Comparison of ENCODE assay signal across 9 cellular contexts in the genomic region with DNA sequence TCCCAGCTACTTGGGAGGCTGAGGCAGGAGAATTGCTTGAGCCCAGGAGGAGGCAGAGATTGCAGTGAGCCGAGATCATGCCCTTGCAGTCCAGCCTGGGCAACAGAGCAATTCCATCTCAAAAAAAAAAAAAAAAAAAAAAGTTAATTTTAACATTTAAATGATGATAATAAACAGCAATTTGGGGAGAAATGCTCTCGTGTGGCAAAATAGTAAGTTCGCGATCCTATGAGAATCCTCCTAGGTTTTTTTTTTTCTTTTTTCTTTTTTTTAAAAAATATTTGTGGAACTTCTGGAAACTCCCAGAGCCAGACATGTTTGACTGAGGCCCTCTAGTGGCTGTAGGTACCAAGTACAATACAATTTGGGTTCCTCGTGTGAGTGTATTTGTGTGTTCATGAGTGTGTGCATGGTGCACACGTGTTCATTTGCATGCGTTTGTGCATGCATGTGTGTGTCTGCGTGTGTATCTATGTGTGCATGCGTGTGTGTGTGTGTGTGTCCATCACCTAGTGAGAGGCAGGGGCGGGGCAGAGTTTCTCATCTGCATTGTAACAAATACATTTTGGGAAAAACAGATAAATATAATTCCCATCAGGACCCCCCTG. TPM values are rescaled to one million over a fixed set of nuclear protein-coding genes. Genes with fewer than 3 reads are reported as not detected.
DNase-seq lines count a peak whose midpoint lies in the region; ATAC-seq, FAIRE-seq and TF ChIP-seq lines count a peak whose summit lies in the region.
"Had no signal": no experiment of that assay in that cellular context is flagged by ENCODE, and none has a peak within 500 bp of the region (broad histone marks: within the 10 kb centered on the region; RNA-seq: fewer than 3 reads in every experiment).

No MANE protein-coding gene starts in this region.

- H3K4me2 ChIP-seq in fibroblast of lung (ENCODE audit: extremely low read depth, insufficient read depth, low read length) (no peak overlapping the region), neural cell (ENCODE audit: low read length) (no peak overlapping the region)

- no peak overlapping the region for H3K4me3 Mint-ChIP-seq in CD4-positive, CD25-positive, alpha-beta regulatory T cell
- no peak overlapping the region for H3K4me3 Mint-ChIP-seq in activated CD4-positive, alpha-beta memory T cell treated with anti-CD3 and anti-CD28 coated beads for 36 hours

- no peak overlapping the region for H3K9ac ChIP-seq in fibroblast of lung (ENCODE audit: insufficient read depth, low read length)
- no peak overlapping the region for H3K9ac ChIP-seq in neural cell (ENCODE audit: low read length)

- CTCF ChIA-PET in activated CD4-positive, alpha-beta memory T cell treated with anti-CD3 and anti-CD28 coated beads for 36 hours (lab: Charles Lee): interaction anchor here (0.6 to 3.6 kb wide), 10 partner anchors 11 to 384 kb away, joined by 3 to 15 read pairs (median 4); no protein-coding TSS in a partner anchor

- no peaks in the 10 kb centered on the region for H4K20me1 ChIP-seq in fibroblast of lung (ENCODE audit: control insufficient read depth, extremely low read depth, insufficient read depth, low read length)
- no peaks in the 10 kb centered on the region for H4K20me1 ChIP-seq in neural cell (ENCODE audit: insufficient read depth)

- peak; percentile 79 to 85 for TF ChIP-seq CTCF in fibroblast of lung (conservative IDR thresholded peaks at IDR 0.05 in 1 of 2, IDR thresholded peaks at IDR 0.05 in 1 of 2; ENCODE audit: low read depth in 1 of 2, low read length in 2 of 2)
- TF ChIP-seq CTCF in neural cell (IDR thresholded peaks at IDR 0.05; ENCODE audit: poor library complexity, severe bottlenecking): peak; percentile 87

- POLR2A ChIA-PET in activated CD4-positive, alpha-beta memory T cell treated with anti-CD3 and anti-CD28 coated beads for 36 hours (lab: Charles Lee): no interaction called here

- H3K4me1 ChIP-seq in CD4-positive, CD25-positive, alpha-beta regulatory T cell (ENCODE audit: control insufficient read depth, insufficient read depth, low read length, poor library complexity, severe bottlenecking): no peaks in the 10 kb centered on the region
- H3K4me1 ChIP-seq in fibroblast of lung (ENCODE audit: control insufficient read depth, extremely low read depth, insufficient read depth, low read length): no peaks in the 10 kb centered on the region

- H3K79me2 ChIP-seq in fibroblast of lung (ENCODE audit: control insufficient read depth, insufficient read depth, low read length): no peaks in the 10 kb centered on the region
- no peaks in the 10 kb centered on the region for H3K79me2 ChIP-seq in neural cell (replicated peaks; ENCODE audit: insufficient read depth, low read length)

- no peaks in the 10 kb centered on the region for H3K9me2 ChIP-seq in neural cell (ENCODE audit: insufficient read depth, low read length)

- H3F3A ChIP-seq in neural cell (ENCODE audit: insufficient read depth, low read length, poor library complexity, severe bottlenecking): no peaks in the 10 kb centered on the region

- peak; percentile 25 to 79 (median 57) for DNase-seq in CD4-positive, CD25-positive, alpha-beta regulatory T cell
- no peak for DNase-seq in GM19239 (ENCODE audit: insufficient read length, low spot score)
- DNase-seq in NCI-H2227 (lab: John Stamatoyannopoulos, UW; ENCODE audit: unreplicated experiment): peak; percentile 61
- peak; percentile 45 for DNase-seq in activated CD4-positive, alpha-beta memory T cell treated with anti-CD3 and anti-CD28 coated beads for 36 hours
- DNase-seq in fibroblast of lung (ENCODE audit: low read depth in 2 of 2): peak; percentile 61 to 82
- no peak for DNase-seq in NK-92 treated with Interleukin-12 subunit alpha and Interleukin-12 subunit beta, amount 100 ng/mL, for 24 hours (lab: John Stamatoyannopoulos, UW)

- H3K27me3 Mint-ChIP-seq in CD4-positive, CD25-positive, alpha-beta regulatory T cell: peaks cover 19% of the 10 kb centered on the region
- H3K27me3 Mint-ChIP-seq in activated CD4-positive, alpha-beta memory T cell treated with anti-CD3 and anti-CD28 coated beads for 36 hours: no peaks in the 10 kb centered on the region

- H3K36me3 ChIP-seq in CD4-positive, CD25-positive, alpha-beta regulatory T cell (ENCODE audit: control insufficient read depth, insufficient read depth, low read length): no peaks in the 10 kb centered on the region
- H3K36me3 ChIP-seq in fibroblast of lung (ENCODE audit: control insufficient read depth, insufficient read depth, low read length) (no peaks in the 10 kb centered on the region), neural cell (ENCODE audit: insufficient read depth, low read length) (no peaks in the 10 kb centered on the region)

- TF ChIP-seq EP300 in neural cell (conservative IDR thresholded peaks at IDR 0.05; ENCODE audit: poor library complexity, severe bottlenecking): no peak

- no peaks in the 10 kb centered on the region for H3K9me3 Mint-ChIP-seq in CD4-positive, CD25-positive, alpha-beta regulatory T cell
- no peaks in the 10 kb centered on the region for H3K9me3 Mint-ChIP-seq in activated CD4-positive, alpha-beta memory T cell treated with anti-CD3 and anti-CD28 coated beads for 36 hours

- peak; percentile 82 for TF ChIP-seq RAD21 in neural cell (conservative IDR thresholded peaks at IDR 0.05)

- H2AFZ ChIP-seq in fibroblast of lung (ENCODE audit: low read length) (no peak overlapping the region), neural cell (ENCODE audit: low read depth, low read length) (no peak overlapping the region)

- H3K9me3 ChIP-seq in CD4-positive, CD25-positive, alpha-beta regulatory T cell (ENCODE audit: control insufficient read depth in 2 of 2, low read length in 2 of 2): no peaks in the 10 kb centered on the region
- no peaks in the 10 kb centered on the region for H3K9me3 ChIP-seq in fibroblast of lung (ENCODE audit: control insufficient read depth, insufficient read depth, low read depth, low read length)
- no peaks in the 10 kb centered on the region for H3K9me3 ChIP-seq in neural cell (ENCODE audit: low read length)

- H3K4me3 ChIP-seq in CD4-positive, CD25-positive, alpha-beta regulatory T cell (ENCODE audit: low read depth, low read length): no peak overlapping the region
- no peak overlapping the region for H3K4me3 ChIP-seq in fibroblast of lung (replicated peaks in 1 of 4; ENCODE audit: control extremely low read depth in 1 of 4, insufficient read depth in 1 of 4, low read depth in 3 of 4, low read length in 4 of 4)
- H3K4me3 ChIP-seq in neural cell (ENCODE audit: low read length): no peak overlapping the region

- H3K27ac ChIP-seq in CD4-positive, CD25-positive, alpha-beta regulatory T cell (ENCODE audit: insufficient read depth, low read length, poor library complexity, severe bottlenecking): no peak overlapping the region
- H3K27ac ChIP-seq in fibroblast of lung (ENCODE audit: insufficient read depth, low read length) (no peak overlapping the region), neural cell (ENCODE audit: low read length) (no peak overlapping the region)

- FAIRE-seq in GM19239 (lab: Jason Lieb, UNC): peak; percentile 68

- ATAC-seq in CD4-positive, CD25-positive, alpha-beta regulatory T cell (ENCODE audit: low read depth in 2 of 2): peak; percentile 61 to 67
- no peak for ATAC-seq in HG03039 (IDR thresholded peaks at IDR 0.05; ENCODE audit: unreplicated experiment)

- no peaks in the 10 kb centered on the region for H3K27me3 ChIP-seq in CD4-positive, CD25-positive, alpha-beta regulatory T cell (ENCODE audit: control insufficient read depth, insufficient read depth, low read length)
- H3K27me3 ChIP-seq in fibroblast of lung (ENCODE audit: control insufficient read depth, insufficient read depth, low read length): no peaks in the 10 kb centered on the region
- H3K27me3 ChIP-seq in neural cell (ENCODE audit: insufficient read depth, low read depth, low read length): no peaks in the 10 kb centered on the region

- peaks cover 0 to 4% (median 4%) of the 10 kb centered on the region in 4 donors for H3K4me1 Mint-ChIP-seq in CD4-positive, CD25-positive, alpha-beta regulatory T cell
- peaks cover 10% of the 10 kb centered on the region for H3K4me1 Mint-ChIP-seq in activated CD4-positive, alpha-beta memory T cell treated with anti-CD3 and anti-CD28 coated beads for 36 hours (ENCODE audit: low read depth)

- H3K36me3 Mint-ChIP-seq in CD4-positive, CD25-positive, alpha-beta regulatory T cell: no peaks in the 10 kb centered on the region
- no peaks in the 10 kb centered on the region for H3K36me3 Mint-ChIP-seq in activated CD4-positive, alpha-beta memory T cell treated with anti-CD3 and anti-CD28 coated beads for 36 hours

- H3K27ac Mint-ChIP-seq in CD4-positive, CD25-positive, alpha-beta regulatory T cell: no peak overlapping the region
- H3K27ac Mint-ChIP-seq in activated CD4-positive, alpha-beta memory T cell treated with anti-CD3 and anti-CD28 coated beads for 36 hours: no peak overlapping the region

- intact Hi-C loops in activated CD4-positive, alpha-beta memory T cell treated with anti-CD3 and anti-CD28 coated beads for 36 hours (cut with micrococcal nuclease): loop anchor here (1.0 to 5.0 kb wide), 3 partner anchors 119 to 235 kb away; partner anchors contain the start of genes PLEKHJ1 and SF3A2

RNA-seq across cellular contexts. Expression of gene TMPRSS9, which starts 31.2 kb away (rescaled TPM):
- 0.17 TPM for total RNA-seq in CD4-positive, CD25-positive, alpha-beta regulatory T cell
- not detected for polyA plus RNA-seq in CD4-positive, CD25-positive, alpha-beta regulatory T cell
- total RNA-seq in activated CD4-positive, alpha-beta memory T cell treated with anti-CD3 and anti-CD28 coated beads for 36 hours: not detected
- total RNA-seq in fibroblast of lung: under 0.01 TPM in 1 of 2 replicates, not detected in the other
- polyA plus RNA-seq in fibroblast of lung: not detected in 2 replicates
- polyA plus RNA-seq in fibroblast of lung (2012): 0.09 and 0.20 TPM in 2 replicates
- not detected in 2 replicates for polyA minus RNA-seq in fibroblast of lung (ENCODE audit: low replicate concordance)
- not detected in 2 replicates for polyA plus RNA-seq in neural cell
- polyA minus RNA-seq in neural cell: not detected in 2 replicates
- total RNA-seq: T-helper 1 cell treated with Interleukin-12 subunit alpha and Interleukin-12 subunit beta and Interleukin-4 antibody, amounts not matched to agents 30 ng/mL and 1 ng/mL, for 36 hours had no signal

RNA-seq across cellular contexts. Expression of gene TIMM13, which starts 36.2 kb away (rescaled TPM):
- 24.6 TPM for total RNA-seq in CD4-positive, CD25-positive, alpha-beta regulatory T cell
- polyA plus RNA-seq in CD4-positive, CD25-positive, alpha-beta regulatory T cell: 10 to 100 TPM; 49.7 to 62.5 (median 59.4) TPM
- 10 to 100 TPM; 69.0 to 72.0 TPM for total RNA-seq in activated CD4-positive, alpha-beta memory T cell treated with anti-CD3 and anti-CD28 coated beads for 36 hours
- total RNA-seq in fibroblast of lung: 23.9 and 27.6 TPM in 2 replicates
- polyA plus RNA-seq in fibroblast of lung: 14.1 and 19.5 TPM in 2 replicates
- polyA plus RNA-seq in fibroblast of lung (2012): 62.4 and 96.2 TPM in 2 replicates
- polyA minus RNA-seq in fibroblast of lung (ENCODE audit: low replicate concordance): 6.5 and 12.5 TPM in 2 replicates
- 61.0 and 73.0 TPM in 2 replicates for polyA plus RNA-seq in neural cell
- polyA minus RNA-seq in neural cell: 20.7 and 25.3 TPM in 2 replicates

Comparison
In these comparisons a context has a peak if more than half of its experiments do, and no peak if none do; other contexts are left out.
1. DNase-seq: peak in CD4-positive, CD25-positive, alpha-beta regulatory T cell (3 of 3), NCI-H2227 (single experiment), activated CD4-positive, alpha-beta memory T cell treated with anti-CD3 and anti-CD28 coated beads for 36 hours (single experiment) and fibroblast of lung (2 of 2); none in GM19239 (single experiment) and NK-92 treated with Interleukin-12 subunit alpha and Interleukin-12 subunit beta, amount 100 ng/mL, for 24 hours (single experiment).